8 cellular contexts compared by ENCODE assay signal in genomic region chr2:178413472-178414265, GRCh38. TPM values are rescaled to one million over a fixed set of nuclear protein-coding genes. Genes with fewer than 3 reads are reported as not detected.
A peak's percentile ranks its signal among the peaks of the same experiment; 100 is the strongest.
DNase-seq lines count a peak whose midpoint lies in the region; ATAC-seq and TF ChIP-seq lines count a peak whose summit lies in the region.

No MANE protein-coding gene starts in this region.

- peak in 2 of 4 donors; percentile 14 to 54 for TF ChIP-seq POLR2A in esophagus squamous epithelium (IDR thresholded peaks at IDR 0.05)

- H3K9me3 Mint-ChIP-seq in activated T-cell treated with anti-CD3 and anti-CD28 coated beads, Interleukin-2, amount 50 U/mL, for 4 hours = no peaks in the 10 kb centered on the region

- H4K20me1 ChIP-seq in OCI-LY1 (ENCODE audit: insufficient read depth, low read length) = no peaks in the 10 kb centered on the region

- peak overlapping the region; percentile 74 for H3K4me3 ChIP-seq in OCI-LY1 (ENCODE audit: low read depth, low read length, poor library complexity, severe bottlenecking)
- H3K4me3 ChIP-seq in esophagus squamous epithelium = peak overlapping the region; percentile 50 to 80 (median 68)
- H3K4me3 ChIP-seq in muscle layer of duodenum (ENCODE audit: low read depth in 1 of 2, low read length in 2 of 2) = peak overlapping the region; percentile 77 to 89

- peak; percentile 85 for DNase-seq in D341Med (ENCODE audit: low spot score)
- DNase-seq in HUDEP-2 (lab: John Stamatoyannopoulos, UW; ENCODE audit: unreplicated experiment in 76 of 76) = peak in 70 of 76 experiments; percentile 4 to 73 (median 43)
- DNase-seq in activated T-cell treated with anti-CD3 and anti-CD28 coated beads, Interleukin-2, amount 50 U/mL, for 4 hours = peak; percentile 67
- peak; percentile 55 for DNase-seq in esophagus squamous epithelium (lab: John Stamatoyannopoulos, UW)
- peak; percentile 56 for DNase-seq in stimulated activated CD8-positive, alpha-beta memory T cell treated with anti-CD3 and anti-CD28 coated beads, Interleukin-7, amount 100 ng/mL, for 24 hours (ENCODE audit: low read depth)

- H3K27me3 ChIP-seq in OCI-LY1 (ENCODE audit: insufficient read depth, low read length) = no peaks in the 10 kb centered on the region
- no peaks in the 10 kb centered on the region for H3K27me3 ChIP-seq in esophagus squamous epithelium
- no peaks in the 10 kb centered on the region for H3K27me3 ChIP-seq in muscle layer of duodenum (ENCODE audit: low read depth, low read length)

- ATAC-seq in GM21390 (IDR thresholded peaks at IDR 0.05; ENCODE audit: unreplicated experiment) = peak; percentile 74
- ATAC-seq in activated T-cell treated with anti-CD3 and anti-CD28 coated beads, Interleukin-2, amount 50 U/mL, for 4 hours = peak; percentile 86 to 89

- H3K27ac ChIP-seq in OCI-LY1 (ENCODE audit: low read depth, low read length, poor library complexity, severe bottlenecking) (peak overlapping the region; percentile 70), esophagus squamous epithelium (peak overlapping the region; percentile 89 to 95 (median 91)), muscle layer of duodenum (ENCODE audit: low read length) (peak overlapping the region; percentile 91)

- no peaks in the 10 kb centered on the region for H3K36me3 Mint-ChIP-seq in activated T-cell treated with anti-CD3 and anti-CD28 coated beads, Interleukin-2, amount 50 U/mL, for 4 hours (ENCODE audit: insufficient read depth)

- peak overlapping the region; percentile 93 for H3K4me3 Mint-ChIP-seq in activated T-cell treated with anti-CD3 and anti-CD28 coated beads, Interleukin-2, amount 50 U/mL, for 4 hours

- peaks cover 2% of the 10 kb centered on the region for H3K27me3 Mint-ChIP-seq in activated T-cell treated with anti-CD3 and anti-CD28 coated beads, Interleukin-2, amount 50 U/mL, for 4 hours (ENCODE audit: low read depth)

- no peaks in the 10 kb centered on the region for H3F3A ChIP-seq in OCI-LY1 (ENCODE audit: insufficient read depth, low read length)

- 0 to 1% methylated on average over 27 to 38 of the region's 45 CpGs for WGBS in esophagus squamous epithelium, 2 donors

- H3K4me1 Mint-ChIP-seq in activated T-cell treated with anti-CD3 and anti-CD28 coated beads, Interleukin-2, amount 50 U/mL, for 4 hours (ENCODE audit: low read depth) = peaks cover 21% of the 10 kb centered on the region

- no peaks in the 10 kb centered on the region for H3K9me2 ChIP-seq in OCI-LY1 (ENCODE audit: low read depth, low read length)

- H3K4me1 ChIP-seq in OCI-LY1 (ENCODE audit: insufficient read depth, low read length, severe bottlenecking) (peaks cover 22% of the 10 kb centered on the region), esophagus squamous epithelium (peaks cover 4 to 44% (median 10%) of the 10 kb centered on the region in 3 donors), muscle layer of duodenum (ENCODE audit: control insufficient read depth in 1 of 2, insufficient read depth in 2 of 2, low read length in 2 of 2) (peaks cover 0 to 5% of the 10 kb centered on the region in 2 donors)

- intact Hi-C loops in esophagus squamous epithelium (cut with DNase I) = loop anchor here (10.0 kb wide), 1 partner anchor 299 kb away; the partner anchor contains the start of gene RBM45

- no peaks in the 10 kb centered on the region for H3K79me2 ChIP-seq in OCI-LY1 (ENCODE audit: insufficient read depth, low read length)

- peak overlapping the region; percentile 80 for H3K4me2 ChIP-seq in OCI-LY1 (ENCODE audit: low read length)

- H3K36me3 ChIP-seq in OCI-LY1 (ENCODE audit: insufficient read depth, low read length) (no peaks in the 10 kb centered on the region), esophagus squamous epithelium (no peaks in the 10 kb centered on the region), muscle layer of duodenum (ENCODE audit: control insufficient read depth in 1 of 2, insufficient read depth in 2 of 2, low read length in 2 of 2) (no peaks in the 10 kb centered on the region)

- H2AFZ ChIP-seq in OCI-LY1 (ENCODE audit: low read length) = peak overlapping the region; percentile 24

- peak overlapping the region; percentile 76 for H3K9ac ChIP-seq in OCI-LY1 (ENCODE audit: low read length)

- H3K9me3 ChIP-seq in OCI-LY1 (ENCODE audit: low read length) (no peaks in the 10 kb centered on the region), esophagus squamous epithelium (no peaks in the 10 kb centered on the region), muscle layer of duodenum (ENCODE audit: control insufficient read depth in 1 of 2, low read length in 2 of 2) (no peaks in the 10 kb centered on the region)

- TF ChIP-seq CTCF in OCI-LY1 (IDR thresholded peaks at IDR 0.05; ENCODE audit: low read length) (no peak), esophagus squamous epithelium (IDR thresholded peaks at IDR 0.05) (peak in 3 of 6 experiments; percentile 6 to 27 (median 20))

RNA-seq across cellular contexts. Expression of gene PRKRA, which starts 37.3 kb away (rescaled TPM):
- 10 to 100 TPM; 43.9 to 45.4 (median 45.1) TPM for total RNA-seq in activated T-cell treated with anti-CD3 and anti-CD28 coated beads, Interleukin-2, amount 50 U/mL, for 4 hours
- 10 to 100 TPM; 16.0 to 58.6 (median 42.4) TPM for total RNA-seq in esophagus squamous epithelium

RNA-seq across cellular contexts. Expression of gene PJVK, which starts 37.5 kb away (rescaled TPM):
- 1 to 10 TPM; 1.4 to 2.1 (median 2.0) TPM for total RNA-seq in activated T-cell treated with anti-CD3 and anti-CD28 coated beads, Interleukin-2, amount 50 U/mL, for 4 hours
- 1 to 10 TPM in 2 of 4 donors, under 1 TPM in 1, not detected in 1; 0.35 to 3.4 (median 1.1) TPM for total RNA-seq in esophagus squamous epithelium

Comparison
In these comparisons a context has a peak if more than half of its experiments do, and no peak if none do; other contexts are left out.
1. Peak in every context shown above with its lines: DNase-seq, ATAC-seq, H3K4me3 ChIP-seq and H3K27ac ChIP-seq.